ENCODE assay signal across 1 cellular context in genomic region chr10:1229574-1229973, GRCh38.
TF ChIP-seq lines count a peak whose summit lies in the region.

No MANE protein-coding gene starts in this region.

TF ChIP-seq in WTC11, 78 proteins besides CTCF, POLR2A, EP300 and RAD21 (continued from another document):
- no peak for TF ChIP-seq FOXP4 (CRISPR knock-in tag; IDR thresholded peaks at IDR 0.05)
- TF ChIP-seq, protein P1, sequence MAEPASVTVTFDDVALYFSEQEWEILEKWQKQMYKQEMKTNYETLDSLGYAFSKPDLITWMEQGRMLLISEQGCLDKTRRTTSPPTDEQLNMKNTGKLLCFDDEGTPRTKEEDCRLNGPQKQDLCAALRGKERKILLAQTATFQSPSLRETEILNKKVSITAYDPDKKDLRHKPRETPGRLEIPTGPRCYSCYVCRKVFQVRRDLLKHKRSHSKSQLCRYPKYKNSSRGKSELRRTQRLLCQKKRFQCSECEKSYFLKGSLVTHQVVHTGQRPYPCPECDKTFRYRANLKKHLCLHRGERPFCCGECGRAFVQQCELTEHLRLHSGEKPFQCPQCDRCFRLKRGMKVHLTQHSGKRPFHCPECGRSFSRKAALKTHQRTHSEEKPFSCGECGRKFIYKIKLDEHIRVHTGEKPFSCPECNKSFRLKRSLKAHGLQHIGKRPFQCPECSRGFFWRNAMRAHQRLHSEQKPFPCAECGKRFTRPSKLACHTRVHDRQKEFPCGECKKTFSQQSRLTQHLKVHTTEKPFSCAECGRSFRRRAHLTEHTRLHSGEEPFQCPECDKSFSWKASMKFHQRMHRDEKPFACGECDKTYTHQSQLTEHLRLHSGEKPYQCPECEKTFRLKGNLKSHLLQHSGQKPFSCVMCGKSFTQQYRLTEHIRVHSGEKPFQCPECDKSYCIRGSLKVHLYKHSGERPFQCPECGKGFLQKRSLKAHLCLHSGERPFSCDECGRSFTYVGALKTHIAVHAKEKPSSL (CRISPR knock-in tag; conservative IDR thresholded peaks at IDR 0.05), result no peak
- TF ChIP-seq, protein P2, sequence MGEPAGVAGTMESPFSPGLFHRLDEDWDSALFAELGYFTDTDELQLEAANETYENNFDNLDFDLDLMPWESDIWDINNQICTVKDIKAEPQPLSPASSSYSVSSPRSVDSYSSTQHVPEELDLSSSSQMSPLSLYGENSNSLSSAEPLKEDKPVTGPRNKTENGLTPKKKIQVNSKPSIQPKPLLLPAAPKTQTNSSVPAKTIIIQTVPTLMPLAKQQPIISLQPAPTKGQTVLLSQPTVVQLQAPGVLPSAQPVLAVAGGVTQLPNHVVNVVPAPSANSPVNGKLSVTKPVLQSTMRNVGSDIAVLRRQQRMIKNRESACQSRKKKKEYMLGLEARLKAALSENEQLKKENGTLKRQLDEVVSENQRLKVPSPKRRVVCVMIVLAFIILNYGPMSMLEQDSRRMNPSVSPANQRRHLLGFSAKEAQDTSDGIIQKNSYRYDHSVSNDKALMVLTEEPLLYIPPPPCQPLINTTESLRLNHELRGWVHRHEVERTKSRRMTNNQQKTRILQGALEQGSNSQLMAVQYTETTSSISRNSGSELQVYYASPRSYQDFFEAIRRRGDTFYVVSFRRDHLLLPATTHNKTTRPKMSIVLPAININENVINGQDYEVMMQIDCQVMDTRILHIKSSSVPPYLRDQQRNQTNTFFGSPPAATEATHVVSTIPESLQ (CRISPR knock-in tag; IDR thresholded peaks at IDR 0.05), result no peak
- TF ChIP-seq SMAD4 (CRISPR knock-in tag; IDR thresholded peaks at IDR 0.05), result no peak
- TF ChIP-seq RELA (CRISPR knock-in tag; IDR thresholded peaks at IDR 0.05; ENCODE audit: borderline replicate concordance), result no peak
- no peak for TF ChIP-seq AFF4 (CRISPR knock-in tag; IDR thresholded peaks at IDR 0.05; ENCODE audit: borderline replicate concordance)
- TF ChIP-seq MAX (CRISPR knock-in tag; IDR thresholded peaks at IDR 0.05), result no peak
